ENCODE assay signal across 19 cellular contexts in genomic region chr3:128884992-128885391, GRCh38. TPM values are rescaled to one million over a fixed set of nuclear protein-coding genes. Genes with fewer than 3 reads are reported as not detected.
A peak's percentile ranks its signal among the peaks of the same experiment; 100 is the strongest.
DNase-seq lines count a peak whose midpoint lies in the region; ATAC-seq and TF ChIP-seq lines count a peak whose summit lies in the region.
"Had no signal": no experiment of that assay in that cellular context is flagged by ENCODE, and none has a peak within 500 bp of the region (broad histone marks: within the 10 kb centered on the region; RNA-seq: fewer than 3 reads in every experiment).

No MANE protein-coding gene starts in this region.

- H3K27me3 ChIP-seq in right lobe of liver = no peaks in the 10 kb centered on the region
- H3K27me3 ChIP-seq: BLaER1 had no signal

- H3K27ac ChIP-seq in right lobe of liver = no peak overlapping the region
- H3K27ac ChIP-seq: BLaER1 had no signal

- peak overlapping the region; percentile 39 for H3K27ac Mint-ChIP-seq in activated T-cell treated with anti-CD3 and anti-CD28 coated beads, Interleukin-2, amount 50 U/mL, for 72 hours
- peak overlapping the region; percentile 57 for H3K27ac Mint-ChIP-seq in activated CD8-positive, alpha-beta T cell treated with anti-CD3 and anti-CD28 coated beads, Interleukin-2, amount 10 ng/mL, durations not matched to agents 7 days and 5 days
- H3K27ac Mint-ChIP-seq: CD4-positive, alpha-beta T cell; GM23338; H9; HFFc6 had no signal

- H3K9me3 Mint-ChIP-seq in activated T-cell treated with anti-CD3 and anti-CD28 coated beads, Interleukin-2, amount 50 U/mL, for 72 hours = no peaks in the 10 kb centered on the region
- no peaks in the 10 kb centered on the region for H3K9me3 Mint-ChIP-seq in activated CD8-positive, alpha-beta T cell treated with anti-CD3 and anti-CD28 coated beads, Interleukin-2, amount 10 ng/mL, durations not matched to agents 7 days and 5 days (ENCODE audit: insufficient read depth)
- H3K9me3 Mint-ChIP-seq: CD4-positive, alpha-beta T cell; GM23338; H9; HFFc6 had no signal

- POLR2A ChIA-PET in activated CD8-positive, alpha-beta T cell treated with anti-CD3 and anti-CD28 coated beads, Interleukin-2, amount 10 ng/mL, durations not matched to agents 7 days and 5 days (lab: Charles Lee) = no interaction called here
- POLR2A ChIA-PET in HEK293T (lab: Yijun Ruan, JAX) = no interaction called here

- H3K4me3 ChIP-seq in right lobe of liver = no peak overlapping the region
- H3K4me3 ChIP-seq: BLaER1, GM23338, K562 had no signal

- WGBS in right lobe of liver (ENCODE audit: insufficient coverage, low coverage, low lambda C conversion rate, missing lambda C conversion rate) = 40% methylated on average over 1 of the region's 1 CpG

- H3K9me3 ChIP-seq in right lobe of liver = no peaks in the 10 kb centered on the region
- H3K9me3 ChIP-seq: BLaER1 had no signal

- no peak for TF ChIP-seq CTCF in right lobe of liver (IDR thresholded peaks at IDR 0.05)

- ATAC-seq in activated T-cell treated with anti-CD3 and anti-CD28 coated beads, Interleukin-2, amount 50 U/mL, for 72 hours (replicated peaks in 1 of 2) = no peak
- ATAC-seq in activated CD8-positive, alpha-beta T cell treated with anti-CD3 and anti-CD28 coated beads, Interleukin-2, amount 10 ng/mL, durations not matched to agents 7 days and 5 days = no peak
- ATAC-seq in right lobe of liver (peak; percentile 67 to 93 (median 80)), sciatic nerve (no peak)
- ATAC-seq: GM23338, K562 had no signal

- TF ChIP-seq POLR2A in right lobe of liver (IDR thresholded peaks at IDR 0.05) = no peak

- peaks cover 3 to 10% of the 10 kb centered on the region in 2 donors for H3K36me3 Mint-ChIP-seq in activated T-cell treated with anti-CD3 and anti-CD28 coated beads, Interleukin-2, amount 50 U/mL, for 72 hours (ENCODE audit: insufficient read depth in 2 of 2)
- peaks cover 26% of the 10 kb centered on the region for H3K36me3 Mint-ChIP-seq in activated CD8-positive, alpha-beta T cell treated with anti-CD3 and anti-CD28 coated beads, Interleukin-2, amount 10 ng/mL, durations not matched to agents 7 days and 5 days (ENCODE audit: low read depth)

- peaks cover 0 to 32% (median 0%) of the 10 kb centered on the region in 4 donors for H3K4me1 ChIP-seq in right lobe of liver

- H3K4me3 Mint-ChIP-seq in activated T-cell treated with anti-CD3 and anti-CD28 coated beads, Interleukin-2, amount 50 U/mL, for 72 hours = no peak overlapping the region
- H3K4me3 Mint-ChIP-seq in activated CD8-positive, alpha-beta T cell treated with anti-CD3 and anti-CD28 coated beads, Interleukin-2, amount 10 ng/mL, durations not matched to agents 7 days and 5 days = no peak overlapping the region
- H3K4me3 Mint-ChIP-seq: CD4-positive, alpha-beta T cell; GM23338; H9; HFFc6 had no signal

- intact Hi-C loops in right lobe of liver (cut with DNase I) (no loop called here), sciatic nerve (cut with DNase I) (no loop called here)

- H3K36me3 ChIP-seq in right lobe of liver = peaks cover 0 to 14% (median 0%) of the 10 kb centered on the region in 4 donors

- H3K4me1 Mint-ChIP-seq in activated T-cell treated with anti-CD3 and anti-CD28 coated beads, Interleukin-2, amount 50 U/mL, for 72 hours (ENCODE audit: low read depth) = peaks cover 41% of the 10 kb centered on the region
- H3K4me1 Mint-ChIP-seq in activated CD8-positive, alpha-beta T cell treated with anti-CD3 and anti-CD28 coated beads, Interleukin-2, amount 10 ng/mL, durations not matched to agents 7 days and 5 days (ENCODE audit: low read depth) = peaks cover 40% of the 10 kb centered on the region

- CTCF ChIA-PET in activated CD8-positive, alpha-beta T cell treated with anti-CD3 and anti-CD28 coated beads, Interleukin-2, amount 10 ng/mL, durations not matched to agents 7 days and 5 days (lab: Charles Lee) = interaction anchor here (2.4 kb wide), 1 partner anchor 9 kb away, joined by 9 read pairs; no protein-coding TSS in a partner anchor
- CTCF ChIA-PET in HEK293T (lab: Yijun Ruan, JAX) = no interaction called here

- no peak for DNase-seq in activated T-cell treated with anti-CD3 and anti-CD28 coated beads, Interleukin-2, amount 50 U/mL, for 72 hours
- no peak for DNase-seq in activated T-cell treated with anti-CD3 and anti-CD28 coated beads, Interleukin-2, amount 50 U/mL, for 48 hours
- no peak for DNase-seq in activated CD8-positive, alpha-beta T cell treated with anti-CD3 and anti-CD28 coated beads, Interleukin-2, amount 10 ng/mL, durations not matched to agents 7 days and 5 days
- DNase-seq in right lobe of liver = peak in 2 of 3 donors; percentile 70 to 75
- DNase-seq in sciatic nerve (ENCODE audit: low spot score) = no peak
- no peak for DNase-seq in NCI-H2227 (lab: John Stamatoyannopoulos, UW; ENCODE audit: unreplicated experiment)
- no peak for DNase-seq in HEK293T (ENCODE audit: extremely low spot score)
- DNase-seq: CD4-positive, alpha-beta T cell; H9; HFFc6; Kasumi-1; NCI-H2029; NCI-H446 treated with DMSO at 0.1 percent for 48 hours; NCI-H526; NCI-H82; SHP77 treated with DMSO at 0.1 percent for 48 hours had no signal

- no peaks in the 10 kb centered on the region for H3K27me3 Mint-ChIP-seq in activated T-cell treated with anti-CD3 and anti-CD28 coated beads, Interleukin-2, amount 50 U/mL, for 72 hours (ENCODE audit: low read depth)
- H3K27me3 Mint-ChIP-seq in activated CD8-positive, alpha-beta T cell treated with anti-CD3 and anti-CD28 coated beads, Interleukin-2, amount 10 ng/mL, durations not matched to agents 7 days and 5 days (ENCODE audit: low read depth) = no peaks in the 10 kb centered on the region
- H3K27me3 Mint-ChIP-seq: CD4-positive, alpha-beta T cell had no signal

TF ChIP-seq in HEK293T, 16 proteins besides CTCF, POLR2A, EP300 and RAD21:
- TF ChIP-seq ELF4 (IDR thresholded peaks at IDR 0.05) = no peak

RNA-seq across cellular contexts. Expression of gene ACAD9, which starts 5.6 kb away (rescaled TPM):
- total RNA-seq in activated T-cell treated with anti-CD3 and anti-CD28 coated beads, Interleukin-2, amount 50 U/mL, for 72 hours = 10 to 100 TPM; 21.9 to 30.0 TPM
- total RNA-seq in activated CD8-positive, alpha-beta T cell treated with anti-CD3 and anti-CD28 coated beads, Interleukin-2, amount 10 ng/mL, durations not matched to agents 7 days and 5 days = 10 to 100 TPM; 61.3 to 68.3 TPM
- total RNA-seq in right lobe of liver (10 to 100 TPM; 28.5 to 36.9 (median 28.9) TPM), sciatic nerve (54.0 TPM)

Comparison
In these comparisons a context has a peak if more than half of its experiments do, and no peak if none do; other contexts are left out.
1. ATAC-seq: peak in right lobe of liver (4 of 4); none in activated T-cell treated with anti-CD3 and anti-CD28 coated beads, Interleukin-2, amount 50 U/mL, for 72 hours (0 of 2), activated CD8-positive, alpha-beta T cell treated with anti-CD3 and anti-CD28 coated beads, Interleukin-2, amount 10 ng/mL, durations not matched to agents 7 days and 5 days (single experiment) and sciatic nerve (single experiment).
2. DNase-seq: peak in right lobe of liver (2 of 3); none in activated T-cell treated with anti-CD3 and anti-CD28 coated beads, Interleukin-2, amount 50 U/mL, for 72 hours (0 of 2), activated T-cell treated with anti-CD3 and anti-CD28 coated beads, Interleukin-2, amount 50 U/mL, for 48 hours (0 of 2), activated CD8-positive, alpha-beta T cell treated with anti-CD3 and anti-CD28 coated beads, Interleukin-2, amount 10 ng/mL, durations not matched to agents 7 days and 5 days (single experiment), sciatic nerve (single experiment), NCI-H2227 (single experiment) and HEK293T (single experiment).